25 cellular contexts compared by ENCODE assay signal in the genomic region with DNA sequence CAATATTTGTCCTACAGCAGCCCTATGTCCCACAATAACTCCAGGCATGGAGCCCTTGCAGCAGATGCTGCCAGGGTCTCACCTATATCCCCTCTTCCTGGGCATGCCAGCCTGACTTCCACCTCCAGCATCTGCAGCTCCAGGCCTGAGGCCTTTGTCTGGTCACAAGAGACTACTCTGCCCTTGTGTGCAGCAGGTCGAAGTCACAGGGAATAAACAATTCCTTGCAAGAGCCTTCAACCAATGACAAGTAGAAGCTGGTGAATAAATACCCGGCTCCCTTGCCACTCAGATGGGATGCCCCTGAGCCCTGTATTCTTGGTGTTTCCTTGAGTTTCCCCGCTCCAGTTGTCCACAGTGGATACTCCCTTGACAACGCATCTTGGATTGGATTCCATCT. TPM values are rescaled to one million over a fixed set of nuclear protein-coding genes. Genes with fewer than 3 reads are reported as not detected.
"Had no signal": no experiment of that assay in that cellular context is flagged by ENCODE, and none has a peak within 500 bp of the region (broad histone marks: within the 10 kb centered on the region; RNA-seq: fewer than 3 reads in every experiment).

No MANE protein-coding gene starts in this region.

- H3K4me3 ChIP-seq: dorsolateral prefrontal cortex, gastrocnemius medialis, lung, mucosa of descending colon, pancreas, prostate gland, right atrium auricular region, smooth muscle cell, suprapubic skin, transverse colon had no signal

- DNase-seq: cerebellar nuclear complex; dorsolateral prefrontal cortex; effector CD4-positive, alpha-beta T cell; foreskin fibroblast; gastrocnemius medialis; mucosa of descending colon; naive B cell; nephron progenitor cell; occipital lobe; stimulated activated CD4-positive, alpha-beta T cell treated with anti-CD3 and anti-CD28 coated beads, Interleukin-12 subunit alpha, Interleukin-12 subunit beta, amount 100 ng/mL, for 4 hours; stimulated activated CD4-positive, alpha-beta T cell treated with anti-CD3 and anti-CD28 coated beads, Interleukin-1b, Interleukin-23, amount 100 ng/mL, for 48 hours; stimulated activated CD4-positive, alpha-beta T cell treated with anti-CD3 and anti-CD28 coated beads, Interleukin-4, amount 100 ng/mL, for 1 hour; stimulated activated CD8-positive, alpha-beta memory T cell treated with anti-CD3 and anti-CD28 coated beads, Interleukin-4, amount 100 ng/mL, for 48 hours; stimulated activated naive CD4-positive, alpha-beta T cell; stimulated activated naive CD8-positive, alpha-beta T cell treated with anti-CD3 and anti-CD28 coated beads, Interleukin-15, amount 100 ng/mL, for 72 hours; transverse colon had no signal

- H3K36me3 Mint-ChIP-seq: memory B cell, mesothelial cell of epicardium, naive B cell had no signal

- H3K27me3 ChIP-seq: gastrocnemius medialis, pancreas, right atrium auricular region, transverse colon had no signal

- ATAC-seq: gastrocnemius medialis; mucosa of descending colon; pancreas; stimulated activated naive CD8-positive, alpha-beta T cell treated with anti-CD3 and anti-CD28 coated beads, Interleukin-15, amount 100 ng/mL, for 72 hours had no signal

- H3K27ac Mint-ChIP-seq: memory B cell; mesothelial cell of epicardium; naive B cell; nephron progenitor cell; stimulated activated naive CD8-positive, alpha-beta T cell treated with anti-CD3 and anti-CD28 coated beads, Interleukin-15, amount 100 ng/mL, for 72 hours had no signal

- H3K27ac ChIP-seq: dorsolateral prefrontal cortex, gastrocnemius medialis, pancreas, prostate gland, right atrium auricular region, suprapubic skin, transverse colon had no signal

- H3K4me2 ChIP-seq: smooth muscle cell had no signal

- H3K4me3 Mint-ChIP-seq: memory B cell; mesothelial cell of epicardium; naive B cell; nephron progenitor cell; stimulated activated naive CD8-positive, alpha-beta T cell treated with anti-CD3 and anti-CD28 coated beads, Interleukin-15, amount 100 ng/mL, for 72 hours had no signal

- H3K4me1 ChIP-seq: gastrocnemius medialis, pancreas, prostate gland, right atrium auricular region, suprapubic skin, transverse colon had no signal

- H3K36me3 ChIP-seq: gastrocnemius medialis, pancreas, prostate gland, right atrium auricular region, suprapubic skin, transverse colon had no signal

- H3K9me3 Mint-ChIP-seq: memory B cell; mesothelial cell of epicardium; nephron progenitor cell; stimulated activated naive CD8-positive, alpha-beta T cell treated with anti-CD3 and anti-CD28 coated beads, Interleukin-15, amount 100 ng/mL, for 72 hours had no signal

- H3K4me1 Mint-ChIP-seq: memory B cell; mesothelial cell of epicardium; naive B cell; nephron progenitor cell; stimulated activated naive CD8-positive, alpha-beta T cell treated with anti-CD3 and anti-CD28 coated beads, Interleukin-15, amount 100 ng/mL, for 72 hours had no signal

RNA-seq across cellular contexts. Expression of gene CES1, which starts 23.0 kb away (rescaled TPM):
- total RNA-seq: glomerular endothelial cell, smooth muscle cell had no signal
